ENCODE assay signal across 38 cellular contexts in genomic region chr15:33393552-33393951, GRCh38.
"Had no signal": no experiment of that assay in that cellular context is flagged by ENCODE, and none has a peak within 500 bp of the region (broad histone marks: within the 10 kb centered on the region; RNA-seq: fewer than 3 reads in every experiment).

No MANE protein-coding gene starts in this region.

- H3K4me1 Mint-ChIP-seq: activated naive CD4-positive, alpha-beta T cell treated with anti-CD3 and anti-CD28 coated beads, Interleukin-2, amount 10 ng/mL, durations not matched to agents 7 days and 5 days; activated naive CD4-positive, alpha-beta T cell treated with anti-CD3 and anti-CD28 coated beads, Interleukin-2, amount 50 U/mL, for 24 hours; activated naive CD8-positive, alpha-beta T cell treated with anti-CD3 and anti-CD28 coated beads for 36 hours; activated naive CD8-positive, alpha-beta T cell treated with anti-CD3 and anti-CD28 coated beads, Interleukin-2, amount 10 ng/mL, durations not matched to agents 7 days and 5 days; activated naive CD8-positive, alpha-beta T cell treated with anti-CD3 and anti-CD28 coated beads, Interleukin-2, amount 50 U/mL, for 24 hours; activated T-helper 17 cell treated with anti-CD3 and anti-CD28 coated beads, Interleukin-2, amount 50 U/mL, for 72 hours; central memory CD8-positive, alpha-beta T cell had no signal

- H3K4me1 ChIP-seq: adrenal gland, ascending aorta, body of pancreas, breast epithelium had no signal

- ATAC-seq: activated naive CD4-positive, alpha-beta T cell treated with anti-CD3 and anti-CD28 coated beads, Interleukin-2, amount 50 U/mL, for 72 hours; activated naive CD8-positive, alpha-beta T cell treated with anti-CD3 and anti-CD28 coated beads, Interleukin-2, amount 50 U/mL, for 24 hours; activated T-cell treated with anti-CD3 and anti-CD28 coated beads, Interleukin-2, amount 50 U/mL, for 4 hours; activated T-cell treated with anti-CD3 and anti-CD28 coated beads, Interleukin-2, amount 50 U/mL, for 72 hours; activated T-helper 17 cell treated with anti-CD3 and anti-CD28 coated beads, Interleukin-2, amount 50 U/mL, for 72 hours; body of pancreas had no signal

- H3K27ac Mint-ChIP-seq: activated naive CD4-positive, alpha-beta T cell treated with anti-CD3 and anti-CD28 coated beads for 36 hours; activated naive CD4-positive, alpha-beta T cell treated with anti-CD3 and anti-CD28 coated beads, Interleukin-2, amount 10 ng/mL, durations not matched to agents 7 days and 5 days; activated naive CD4-positive, alpha-beta T cell treated with anti-CD3 and anti-CD28 coated beads, Interleukin-2, amount 50 U/mL, for 24 hours; activated naive CD4-positive, alpha-beta T cell treated with anti-CD3 and anti-CD28 coated beads, Interleukin-2, amount 50 U/mL, for 72 hours; activated naive CD8-positive, alpha-beta T cell; activated naive CD8-positive, alpha-beta T cell treated with anti-CD3 and anti-CD28 coated beads for 36 hours; activated naive CD8-positive, alpha-beta T cell treated with anti-CD3 and anti-CD28 coated beads, Interleukin-2, amount 10 ng/mL, durations not matched to agents 7 days and 5 days; activated naive CD8-positive, alpha-beta T cell treated with anti-CD3 and anti-CD28 coated beads, Interleukin-2, amount 50 U/mL, for 24 hours; activated T-cell treated with anti-CD3 and anti-CD28 coated beads, Interleukin-2, amount 50 U/mL, for 24 hours; activated T-cell treated with anti-CD3 and anti-CD28 coated beads, Interleukin-2, amount 50 U/mL, for 72 hours; activated T-helper 1 cell treated with anti-CD3 and anti-CD28 coated beads, Interleukin-12 subunit alpha, Interleukin-12 subunit beta, Interleukin-2, Interleukin-4 antibody, amounts not matched to agents 30 ng/mL and 10 ng/mL and 1 ng/mL, durations not matched to agents 14 hours and 24 hours and 36 hours; activated T-helper 17 cell treated with anti-CD3 and anti-CD28 coated beads, Interleukin-2, amount 50 U/mL, for 72 hours; activated T-helper 2 cell treated with anti-CD3 and anti-CD28 coated beads, Interferon-gamma antibody, Interleukin-2, Interleukin-4, amounts not matched to agents 10 μg/mL and 5 μg/mL and 100 μg/mL, durations not matched to agents 14 hours and 24 hours and 36 hours had no signal

- H3K36me3 Mint-ChIP-seq: activated naive CD4-positive, alpha-beta T cell treated with anti-CD3 and anti-CD28 coated beads, Interleukin-2, amount 10 ng/mL, durations not matched to agents 7 days and 5 days; activated naive CD4-positive, alpha-beta T cell treated with anti-CD3 and anti-CD28 coated beads, Interleukin-2, amount 50 U/mL, for 24 hours; activated naive CD4-positive, alpha-beta T cell treated with anti-CD3 and anti-CD28 coated beads, Interleukin-2, amount 50 U/mL, for 72 hours; activated naive CD8-positive, alpha-beta T cell; activated naive CD8-positive, alpha-beta T cell treated with anti-CD3 and anti-CD28 coated beads for 36 hours; activated naive CD8-positive, alpha-beta T cell treated with anti-CD3 and anti-CD28 coated beads, Interleukin-2, amount 10 ng/mL, durations not matched to agents 7 days and 5 days; brain had no signal

- H3K27me3 Mint-ChIP-seq: activated naive CD4-positive, alpha-beta T cell treated with anti-CD3 and anti-CD28 coated beads, Interleukin-2, amount 10 ng/mL, durations not matched to agents 7 days and 5 days; activated naive CD8-positive, alpha-beta T cell treated with anti-CD3 and anti-CD28 coated beads, Interleukin-2, amount 10 ng/mL, durations not matched to agents 7 days and 5 days; brain had no signal

- H3K4me3 ChIP-seq: adrenal gland, ascending aorta, body of pancreas, breast epithelium, cardiac muscle cell had no signal

- H3K4me3 Mint-ChIP-seq: activated naive CD4-positive, alpha-beta T cell treated with anti-CD3 and anti-CD28 coated beads for 36 hours; activated naive CD4-positive, alpha-beta T cell treated with anti-CD3 and anti-CD28 coated beads, Interleukin-2, amount 10 ng/mL, durations not matched to agents 7 days and 5 days; activated naive CD4-positive, alpha-beta T cell treated with anti-CD3 and anti-CD28 coated beads, Interleukin-2, amount 50 U/mL, for 24 hours; activated naive CD8-positive, alpha-beta T cell; activated naive CD8-positive, alpha-beta T cell treated with anti-CD3 and anti-CD28 coated beads for 36 hours; activated naive CD8-positive, alpha-beta T cell treated with anti-CD3 and anti-CD28 coated beads, Interleukin-2, amount 10 ng/mL, durations not matched to agents 7 days and 5 days; activated naive CD8-positive, alpha-beta T cell treated with anti-CD3 and anti-CD28 coated beads, Interleukin-2, amount 50 U/mL, for 24 hours; activated T-cell treated with anti-CD3 and anti-CD28 coated beads, Interleukin-2, amount 50 U/mL, for 24 hours; activated T-cell treated with anti-CD3 and anti-CD28 coated beads, Interleukin-2, amount 50 U/mL, for 4 hours; activated T-cell treated with anti-CD3 and anti-CD28 coated beads, Interleukin-2, amount 50 U/mL, for 72 hours; activated T-helper 1 cell treated with anti-CD3 and anti-CD28 coated beads, Interleukin-12 subunit alpha, Interleukin-12 subunit beta, Interleukin-2, Interleukin-4 antibody, amounts not matched to agents 30 ng/mL and 10 ng/mL and 1 ng/mL, durations not matched to agents 14 hours and 24 hours and 36 hours; activated T-helper 17 cell treated with anti-CD3 and anti-CD28 coated beads, Interleukin-2, amount 50 U/mL, for 72 hours; brain; central memory CD8-positive, alpha-beta T cell had no signal

- H3K27ac ChIP-seq: adrenal gland, ascending aorta, body of pancreas, brain microvascular endothelial cell, breast epithelium, cardiac muscle cell had no signal

- DNase-seq: activated effector memory CD4-positive, alpha-beta T cell treated with anti-CD3 and anti-CD28 coated beads, Interleukin-2, amount 50 U/mL, for 16 hours; activated effector memory CD4-positive, alpha-beta T cell treated with Interleukin-2 at 50 U/mL for 16 hours; activated gamma-delta T cell; activated gamma-delta T cell treated with Interleukin-2 at 50 U/mL for 16 hours; activated naive CD4-positive, alpha-beta T cell; activated naive CD4-positive, alpha-beta T cell treated with anti-CD3 and anti-CD28 coated beads for 36 hours; activated naive CD4-positive, alpha-beta T cell treated with anti-CD3 and anti-CD28 coated beads, Interleukin-2, amount 10 ng/mL, durations not matched to agents 7 days and 5 days; activated naive CD4-positive, alpha-beta T cell treated with anti-CD3 and anti-CD28 coated beads, Interleukin-2, amount 50 U/mL, for 16 hours; activated naive CD4-positive, alpha-beta T cell treated with Interleukin-2 at 50 U/mL for 16 hours; activated naive CD8-positive, alpha-beta T cell treated with anti-CD3 and anti-CD28 coated beads for 36 hours; activated naive CD8-positive, alpha-beta T cell treated with anti-CD3 and anti-CD28 coated beads, Interleukin-2, amount 10 ng/mL, durations not matched to agents 7 days and 5 days; activated naive CD8-positive, alpha-beta T cell treated with anti-CD3 and anti-CD28 coated beads, Interleukin-2, amount 50 U/mL, for 24 hours; activated T-cell treated with anti-CD3 and anti-CD28 coated beads for 4 hours; activated T-cell treated with anti-CD3 and anti-CD28 coated beads, Interleukin-2, amount 50 U/mL, for 1 hour; activated T-cell treated with anti-CD3 and anti-CD28 coated beads, Interleukin-2, amount 50 U/mL, for 24 hours; activated T-cell treated with anti-CD3 and anti-CD28 coated beads, Interleukin-2, amount 50 U/mL, for 4 hours; activated T-cell treated with anti-CD3 and anti-CD28 coated beads, Interleukin-2, amount 50 U/mL, for 48 hours; activated T-cell treated with anti-CD3 and anti-CD28 coated beads, Interleukin-2, amount 50 U/mL, for 72 hours; adrenal gland; amniotic stem cell; amygdala; anterior cingulate cortex; aorta; body of pancreas; brain microvascular endothelial cell; central memory CD4-positive, alpha-beta T cell; cerebellar nuclear complex had no signal

- H3K27me3 ChIP-seq: adrenal gland, ascending aorta, body of pancreas, brain microvascular endothelial cell, breast epithelium, cardiac muscle cell had no signal

- H3K9me3 ChIP-seq: adrenal gland, ascending aorta, body of pancreas, breast epithelium had no signal

- H3K36me3 ChIP-seq: adrenal gland, ascending aorta, brain microvascular endothelial cell, breast epithelium, cardiac muscle cell had no signal

- H3K9me3 Mint-ChIP-seq: activated naive CD4-positive, alpha-beta T cell treated with anti-CD3 and anti-CD28 coated beads for 36 hours; activated naive CD4-positive, alpha-beta T cell treated with anti-CD3 and anti-CD28 coated beads, Interleukin-2, amount 10 ng/mL, durations not matched to agents 7 days and 5 days; activated naive CD4-positive, alpha-beta T cell treated with anti-CD3 and anti-CD28 coated beads, Interleukin-2, amount 50 U/mL, for 24 hours; activated naive CD4-positive, alpha-beta T cell treated with anti-CD3 and anti-CD28 coated beads, Interleukin-2, amount 50 U/mL, for 72 hours; activated naive CD8-positive, alpha-beta T cell treated with anti-CD3 and anti-CD28 coated beads for 36 hours; activated naive CD8-positive, alpha-beta T cell treated with anti-CD3 and anti-CD28 coated beads, Interleukin-2, amount 10 ng/mL, durations not matched to agents 7 days and 5 days; activated naive CD8-positive, alpha-beta T cell treated with anti-CD3 and anti-CD28 coated beads, Interleukin-2, amount 50 U/mL, for 24 hours; activated T-cell treated with anti-CD3 and anti-CD28 coated beads, Interleukin-2, amount 50 U/mL, for 24 hours; activated T-cell treated with anti-CD3 and anti-CD28 coated beads, Interleukin-2, amount 50 U/mL, for 4 hours; activated T-cell treated with anti-CD3 and anti-CD28 coated beads, Interleukin-2, amount 50 U/mL, for 72 hours; activated T-helper 1 cell treated with anti-CD3 and anti-CD28 coated beads, Interleukin-12 subunit alpha, Interleukin-12 subunit beta, Interleukin-2, Interleukin-4 antibody, amounts not matched to agents 30 ng/mL and 10 ng/mL and 1 ng/mL, durations not matched to agents 14 hours and 24 hours and 36 hours; activated T-helper 17 cell treated with anti-CD3 and anti-CD28 coated beads, Interleukin-2, amount 50 U/mL, for 72 hours; activated T-helper 2 cell treated with anti-CD3 and anti-CD28 coated beads, Interferon-gamma antibody, Interleukin-2, Interleukin-4, amounts not matched to agents 10 μg/mL and 5 μg/mL and 100 μg/mL, durations not matched to agents 14 hours and 24 hours and 36 hours; brain; central memory CD8-positive, alpha-beta T cell had no signal
